ENCODE assay signal across 8 cellular contexts in the genomic region with DNA sequence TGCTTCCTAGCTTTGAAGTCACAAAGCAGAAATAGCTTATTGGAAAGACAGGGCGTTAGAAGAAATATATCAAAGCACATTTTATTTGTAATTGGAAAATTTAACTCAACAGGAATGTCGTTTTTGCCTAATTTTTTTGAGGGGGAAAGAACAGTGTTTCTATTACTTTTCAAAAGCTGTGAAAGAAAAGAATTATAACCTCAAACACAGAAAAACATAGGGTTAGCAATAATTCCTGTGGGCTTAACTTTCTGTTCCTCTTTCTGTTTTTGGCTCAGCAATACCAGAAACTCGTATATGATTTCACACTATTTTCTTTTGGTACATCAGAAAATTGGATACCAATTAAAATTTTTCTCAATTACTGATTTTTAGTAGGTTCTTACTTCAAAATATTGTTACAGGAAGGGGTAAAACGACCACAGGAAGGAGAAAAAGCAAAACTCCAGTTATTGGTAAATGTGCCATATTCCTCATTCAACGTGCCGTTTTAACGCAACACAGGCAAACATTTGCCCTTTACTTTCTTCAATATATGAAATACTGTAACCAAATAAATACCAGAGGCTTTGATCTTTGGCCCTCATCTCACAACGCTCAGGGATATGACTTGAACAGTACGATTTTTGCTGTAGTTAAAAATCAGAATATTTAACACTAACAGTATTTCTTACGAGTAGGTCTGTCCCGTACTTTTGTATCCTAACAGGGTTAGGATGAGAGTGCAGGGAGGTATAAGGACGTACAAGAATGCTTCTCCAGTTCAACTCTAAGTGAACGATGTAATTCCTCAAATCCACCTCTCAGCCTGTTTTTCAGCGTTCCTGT. TPM values are rescaled to one million over a fixed set of nuclear protein-coding genes. Genes with fewer than 3 reads are reported as not detected.
DNase-seq lines count a peak whose midpoint lies in the region; ATAC-seq and TF ChIP-seq lines count a peak whose summit lies in the region.

No MANE protein-coding gene starts in this region.

- intact Hi-C loops in CD4-positive, alpha-beta T cell (cut with DNase I, micrococcal nuclease) = loop anchor here (5.0 to 10.0 kb wide), 8 partner anchors 52 to 1576 kb away; a partner anchor contains a TSS
- intact Hi-C loops in HCT116 (cut with micrococcal nuclease) = no loop called here

- peaks cover 30% of the 10 kb centered on the region for H3K4me1 Mint-ChIP-seq in CD4-positive, alpha-beta T cell (ENCODE audit: low read depth)

- H3K4me1 ChIP-seq in HCT116 (ENCODE audit: control insufficient read depth in 1 of 2, insufficient read depth in 2 of 2, low read length in 2 of 2) (peaks cover 12 to 32% of the 10 kb centered on the region in 2 experiments), iPS-18a (ENCODE audit: control insufficient read depth, low read depth, low read length) (peaks cover 4% of the 10 kb centered on the region)

- peak overlapping the region; percentile 70 for H3K4me2 ChIP-seq in HCT116 (ENCODE audit: low read length)

- H3K9me2 ChIP-seq in HCT116 (ENCODE audit: insufficient read depth) = no peaks in the 10 kb centered on the region

- peak overlapping the region; percentile 100 for H3K27ac Mint-ChIP-seq in CD4-positive, alpha-beta T cell

- H3K36me3 ChIP-seq in HCT116 (ENCODE audit: control insufficient read depth in 1 of 2, insufficient read depth in 2 of 2, low read length in 2 of 2) (no peaks in the 10 kb centered on the region), iPS-18a (ENCODE audit: control insufficient read depth, low read depth, low read length) (no peaks in the 10 kb centered on the region)

- H3K4me3 ChIP-seq in HCT116 (replicated peaks in 1 of 2; ENCODE audit: low read depth in 1 of 2, low read length in 2 of 2) (peak overlapping the region; percentile 36 to 53), iPS-18a (ENCODE audit: low read length) (peak overlapping the region; percentile 79)

- DNase-seq in CD4-positive, alpha-beta T cell = no peak
- DNase-seq in HCT116 (ENCODE audit: low read depth, low spot score) = no peak
- DNase-seq in substantia nigra (lab: John Stamatoyannopoulos, UW) = no peak
- no peak for DNase-seq in anterior cingulate cortex (lab: John Stamatoyannopoulos, UW)
- no peak for DNase-seq in ureter (ENCODE audit: low spot score)
- no peak for DNase-seq in AG20443 (ENCODE audit: low spot score)

- BruUV-seq in HCT116 (replicated peaks; lab: Mats Ljungman, UMichigan) = no TSS peak

- no peak for TF ChIP-seq POLR2A in HCT116 (IDR thresholded peaks at IDR 0.05; ENCODE audit: borderline replicate concordance, extremely low read depth, insufficient read depth, insufficient read length)

- peaks cover 33% of the 10 kb centered on the region for H3K36me3 Mint-ChIP-seq in CD4-positive, alpha-beta T cell (ENCODE audit: low read depth)

- TF ChIP-seq RAD21 in HCT116 (IDR thresholded peaks at IDR 0.05; ENCODE audit: low read depth) = no peak

- no peaks in the 10 kb centered on the region for H4K20me1 ChIP-seq in HCT116 (ENCODE audit: insufficient read depth)

- H2AFZ ChIP-seq in HCT116 (ENCODE audit: low read depth, low read length, poor library complexity, severe bottlenecking) = peak overlapping the region; percentile 69

- TF ChIP-seq CTCF in CD4-positive, alpha-beta T cell (IDR thresholded peaks at IDR 0.05) = no peak
- TF ChIP-seq CTCF in HCT116 (IDR thresholded peaks at IDR 0.05 in 2 of 3, conservative IDR thresholded peaks at IDR 0.05 in 1 of 3; ENCODE audit: borderline replicate concordance in 1 of 3, insufficient read depth in 1 of 3, low read depth in 2 of 3, low read length in 2 of 3) (no peak), VCaP (conservative IDR thresholded peaks at IDR 0.05) (no peak)

- H3K9me3 ChIP-seq in CD4-positive, alpha-beta T cell (ENCODE audit: control insufficient read depth, low read length) = no peaks in the 10 kb centered on the region
- H3K9me3 ChIP-seq in HCT116 (ENCODE audit: control insufficient read depth in 1 of 2, insufficient read depth in 1 of 2, low read depth in 1 of 2, low read length in 2 of 2) (no peaks in the 10 kb centered on the region), iPS-18a (ENCODE audit: control insufficient read depth, low read depth, low read length) (no peaks in the 10 kb centered on the region)

- no peaks in the 10 kb centered on the region for H3K9me3 Mint-ChIP-seq in CD4-positive, alpha-beta T cell

- H3K27ac ChIP-seq in CD4-positive, alpha-beta T cell (ENCODE audit: low read depth, low read length) = peak overlapping the region; percentile 47
- H3K27ac ChIP-seq in HCT116 (ENCODE audit: low read depth, low read length) (no peak overlapping the region), VCaP (peak overlapping the region; percentile 95), iPS-18a (ENCODE audit: low read length) (no peak overlapping the region), substantia nigra (ENCODE audit: low read depth, low read length, poor library complexity, severe bottlenecking) (peak overlapping the region; percentile 19)

- H3K9ac ChIP-seq in HCT116 (ENCODE audit: low read length) (no peak overlapping the region; the same call in 1 of the 2 replicates), iPS-18a (ENCODE audit: low read length) (peak overlapping the region; percentile 82)

- peak overlapping the region; percentile 93 for H3K4me3 Mint-ChIP-seq in CD4-positive, alpha-beta T cell

- H3K27me3 ChIP-seq in CD4-positive, alpha-beta T cell (ENCODE audit: control insufficient read depth, insufficient read depth, low read length) = peaks cover 3% of the 10 kb centered on the region
- H3K27me3 ChIP-seq in HCT116 (ENCODE audit: insufficient read depth, low read length) = no peaks in the 10 kb centered on the region
- H3K27me3 ChIP-seq in iPS-18a (ENCODE audit: control insufficient read depth, insufficient read depth, low read length) = peaks cover 22% of the 10 kb centered on the region

- POLR2A ChIA-PET in CD4-positive, alpha-beta T cell (lab: Charles Lee) = interaction anchor here (1.3 to 3.0 kb wide), 2 partner anchors 123 kb away, joined by 9 to 54 read pairs; a partner anchor contains a TSS
- POLR2A ChIA-PET in HCT116 (lab: Charles Lee) = no interaction called here

- H3K27me3 Mint-ChIP-seq in CD4-positive, alpha-beta T cell = peaks cover 12% of the 10 kb centered on the region

- CTCF ChIA-PET in CD4-positive, alpha-beta T cell (lab: Charles Lee) = interaction anchor here (1.3 kb wide), 1 partner anchor 127 kb away, joined by 5 read pairs; no protein-coding TSS in a partner anchor
- CTCF ChIA-PET in HCT116 (lab: Charles Lee) = no interaction called here

- no peaks in the 10 kb centered on the region for H3K79me2 ChIP-seq in HCT116 (ENCODE audit: insufficient read depth, low read length)

- no peak for ATAC-seq in CD4-positive, alpha-beta T cell (ENCODE audit: poor library complexity)
- ATAC-seq in HCT116 = no peak

- RAD21 ChIA-PET in HCT116 (lab: Charles Lee; ENCODE audit: low non-redundant PET in 1 of 2, low total read pairs in 2 of 2, uncharacterized antibody in 2 of 2, unreplicated experiment in 2 of 2) = no interaction called here

TF ChIP-seq in HCT116, 20 proteins besides CTCF, POLR2A, EP300 and RAD21 (continues in another document):
- TF ChIP-seq, protein P1, sequence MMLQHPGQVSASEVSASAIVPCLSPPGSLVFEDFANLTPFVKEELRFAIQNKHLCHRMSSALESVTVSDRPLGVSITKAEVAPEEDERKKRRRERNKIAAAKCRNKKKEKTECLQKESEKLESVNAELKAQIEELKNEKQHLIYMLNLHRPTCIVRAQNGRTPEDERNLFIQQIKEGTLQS (IDR thresholded peaks at IDR 0.05) = no peak
- no peak for TF ChIP-seq ZNF274 (IDR thresholded peaks at IDR 0.05; ENCODE audit: low read depth, low read length)
- no peak for TF ChIP-seq ZFX (IDR thresholded peaks at IDR 0.05)
- no peak for TF ChIP-seq SP1 (IDR thresholded peaks at IDR 0.05; ENCODE audit: low read depth)
- TF ChIP-seq ELF1 (IDR thresholded peaks at IDR 0.05; ENCODE audit: borderline replicate concordance, low read depth) = no peak
- TF ChIP-seq, protein P2, sequence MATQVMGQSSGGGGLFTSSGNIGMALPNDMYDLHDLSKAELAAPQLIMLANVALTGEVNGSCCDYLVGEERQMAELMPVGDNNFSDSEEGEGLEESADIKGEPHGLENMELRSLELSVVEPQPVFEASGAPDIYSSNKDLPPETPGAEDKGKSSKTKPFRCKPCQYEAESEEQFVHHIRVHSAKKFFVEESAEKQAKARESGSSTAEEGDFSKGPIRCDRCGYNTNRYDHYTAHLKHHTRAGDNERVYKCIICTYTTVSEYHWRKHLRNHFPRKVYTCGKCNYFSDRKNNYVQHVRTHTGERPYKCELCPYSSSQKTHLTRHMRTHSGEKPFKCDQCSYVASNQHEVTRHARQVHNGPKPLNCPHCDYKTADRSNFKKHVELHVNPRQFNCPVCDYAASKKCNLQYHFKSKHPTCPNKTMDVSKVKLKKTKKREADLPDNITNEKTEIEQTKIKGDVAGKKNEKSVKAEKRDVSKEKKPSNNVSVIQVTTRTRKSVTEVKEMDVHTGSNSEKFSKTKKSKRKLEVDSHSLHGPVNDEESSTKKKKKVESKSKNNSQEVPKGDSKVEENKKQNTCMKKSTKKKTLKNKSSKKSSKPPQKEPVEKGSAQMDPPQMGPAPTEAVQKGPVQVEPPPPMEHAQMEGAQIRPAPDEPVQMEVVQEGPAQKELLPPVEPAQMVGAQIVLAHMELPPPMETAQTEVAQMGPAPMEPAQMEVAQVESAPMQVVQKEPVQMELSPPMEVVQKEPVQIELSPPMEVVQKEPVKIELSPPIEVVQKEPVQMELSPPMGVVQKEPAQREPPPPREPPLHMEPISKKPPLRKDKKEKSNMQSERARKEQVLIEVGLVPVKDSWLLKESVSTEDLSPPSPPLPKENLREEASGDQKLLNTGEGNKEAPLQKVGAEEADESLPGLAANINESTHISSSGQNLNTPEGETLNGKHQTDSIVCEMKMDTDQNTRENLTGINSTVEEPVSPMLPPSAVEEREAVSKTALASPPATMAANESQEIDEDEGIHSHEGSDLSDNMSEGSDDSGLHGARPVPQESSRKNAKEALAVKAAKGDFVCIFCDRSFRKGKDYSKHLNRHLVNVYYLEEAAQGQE (IDR thresholded peaks at IDR 0.05; ENCODE audit: low read depth) = no peak
- no peak for TF ChIP-seq CBX3 (IDR thresholded peaks at IDR 0.05; ENCODE audit: low read depth)
- no peak for TF ChIP-seq EZH2phosphoT487 (IDR thresholded peaks at IDR 0.05; ENCODE audit: borderline replicate concordance)
- TF ChIP-seq, protein P3, sequence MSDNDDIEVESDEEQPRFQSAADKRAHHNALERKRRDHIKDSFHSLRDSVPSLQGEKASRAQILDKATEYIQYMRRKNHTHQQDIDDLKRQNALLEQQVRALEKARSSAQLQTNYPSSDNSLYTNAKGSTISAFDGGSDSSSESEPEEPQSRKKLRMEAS (IDR thresholded peaks at IDR 0.05) = no peak

RNA-seq across cellular contexts. Expression of a gene that starts 1.3 kb away (rescaled TPM):
- not detected for total RNA-seq in CD4-positive, alpha-beta T cell
- total RNA-seq in HCT116 (2021; ENCODE audit: unreplicated experiment) (not detected), ureter (not detected)
- polyA plus RNA-seq in HCT116 (2012) = not detected in 2 replicates

RNA-seq across cellular contexts. Expression of a gene that starts 2.5 kb away (rescaled TPM):
- total RNA-seq in CD4-positive, alpha-beta T cell = not detected
- total RNA-seq in HCT116 (2021; ENCODE audit: unreplicated experiment) = not detected
- not detected in 2 replicates for polyA plus RNA-seq in HCT116 (2012)
- total RNA-seq in ureter = not detected

Comparison
In these comparisons a context has a peak if more than half of its experiments do, and no peak if none do; other contexts are left out.
1. H3K27ac ChIP-seq: peak in CD4-positive, alpha-beta T cell (single experiment), VCaP (single experiment) and substantia nigra (single experiment); none in HCT116 (single experiment) and iPS-18a (single experiment).